ENCODE assay signal across 29 cellular contexts in the genomic region with DNA sequence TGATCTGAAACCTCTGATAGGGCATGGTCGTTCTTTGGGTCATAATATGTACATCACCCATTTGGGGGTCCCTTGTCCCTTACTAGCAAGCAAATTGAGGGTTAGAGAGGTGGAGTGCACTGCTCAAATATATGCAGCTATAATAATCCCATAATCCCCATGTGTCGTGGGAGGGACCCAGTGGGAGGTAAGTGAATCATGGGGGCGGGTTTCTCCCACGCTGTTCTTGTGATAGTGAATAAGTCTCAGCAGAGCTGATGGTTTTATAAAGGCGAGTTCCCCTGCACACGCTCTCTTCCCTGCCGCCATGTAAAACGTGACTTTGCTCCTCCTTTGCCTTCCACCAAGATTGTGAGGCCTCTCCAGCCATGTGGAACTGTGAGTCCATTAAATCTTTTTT.
"Had no signal": no experiment of that assay in that cellular context is flagged by ENCODE, and none has a peak within 500 bp of the region (broad histone marks: within the 10 kb centered on the region; RNA-seq: fewer than 3 reads in every experiment).

No MANE protein-coding gene starts in this region.

- H3K4me3 ChIP-seq: adrenal gland, ascending aorta, breast epithelium, cardiac muscle cell, coronary artery, dorsolateral prefrontal cortex had no signal

- H3K4me1 ChIP-seq: adrenal gland, ascending aorta, breast epithelium had no signal

- H3K9me3 ChIP-seq: adrenal gland, ascending aorta, breast epithelium had no signal

- H3K27ac ChIP-seq: adrenal gland, ascending aorta, breast epithelium, cardiac muscle cell, coronary artery, dorsolateral prefrontal cortex had no signal

- DNase-seq: activated CD4-positive, alpha-beta memory T cell treated with anti-CD3 and anti-CD28 coated beads for 36 hours; activated CD4-positive, alpha-beta T cell treated with anti-CD3 and anti-CD28 coated beads for 36 hours; activated CD4-positive, alpha-beta T cell treated with anti-CD3 and anti-CD28 coated beads, Interleukin-2, amount 10 ng/mL, durations not matched to agents 24 days and 14 days; activated CD4-positive, CD25-positive, alpha-beta regulatory T cell; activated CD4-positive, CD25-positive, alpha-beta regulatory T cell treated with anti-CD3 and anti-CD28 coated beads, Interleukin-2, amount 50 U/mL, for 72 hours; activated CD8-positive, alpha-beta memory T cell treated with anti-CD3 and anti-CD28 coated beads, Interleukin-2, amount 10 ng/mL, durations not matched to agents 7 days and 5 days; activated CD8-positive, alpha-beta memory T cell treated with anti-CD3 and anti-CD28 coated beads, Interleukin-2, amount 50 U/mL, for 4 hours; activated CD8-positive, alpha-beta T cell treated with anti-CD3 and anti-CD28 coated beads, Interleukin-2, amount 10 ng/mL, durations not matched to agents 7 days and 5 days; activated effector memory CD4-positive, alpha-beta T cell treated with anti-CD3 and anti-CD28 coated beads, Interleukin-2, amount 50 U/mL, for 16 hours; activated naive CD4-positive, alpha-beta T cell treated with anti-CD3 and anti-CD28 coated beads for 36 hours; activated naive CD8-positive, alpha-beta T cell treated with anti-CD3 and anti-CD28 coated beads for 36 hours; activated naive CD8-positive, alpha-beta T cell treated with anti-CD3 and anti-CD28 coated beads, Interleukin-2, amount 50 U/mL, for 24 hours; activated T-cell treated with anti-CD3 and anti-CD28 coated beads, Interleukin-2, amount 50 U/mL, for 1 hour; activated T-cell treated with anti-CD3 and anti-CD28 coated beads, Interleukin-2, amount 50 U/mL, for 48 hours; adrenal gland; central memory CD4-positive, alpha-beta T cell; cerebellar nuclear complex; dorsolateral prefrontal cortex; effector memory CD4-positive, alpha-beta T cell; endodermal cell; foreskin fibroblast; head of caudate nucleus; T-helper 17 cell; T1000 had no signal

- H3K27me3 ChIP-seq: adrenal gland, ascending aorta, breast epithelium, cardiac muscle cell, dorsolateral prefrontal cortex had no signal

- ATAC-seq: activated CD4-positive, alpha-beta T cell treated with anti-CD3 and anti-CD28 coated beads for 36 hours; activated CD8-positive, alpha-beta memory T cell treated with anti-CD3 and anti-CD28 coated beads, Interleukin-2, amount 10 ng/mL, durations not matched to agents 7 days and 5 days; activated CD8-positive, alpha-beta T cell treated with anti-CD3 and anti-CD28 coated beads, Interleukin-2, amount 10 ng/mL, durations not matched to agents 7 days and 5 days; activated naive CD8-positive, alpha-beta T cell treated with anti-CD3 and anti-CD28 coated beads, Interleukin-2, amount 50 U/mL, for 24 hours; esophagus mucosa; T-helper 17 cell had no signal

- H3K36me3 ChIP-seq: adrenal gland, ascending aorta, breast epithelium, cardiac muscle cell had no signal
